In the genomic region with DNA sequence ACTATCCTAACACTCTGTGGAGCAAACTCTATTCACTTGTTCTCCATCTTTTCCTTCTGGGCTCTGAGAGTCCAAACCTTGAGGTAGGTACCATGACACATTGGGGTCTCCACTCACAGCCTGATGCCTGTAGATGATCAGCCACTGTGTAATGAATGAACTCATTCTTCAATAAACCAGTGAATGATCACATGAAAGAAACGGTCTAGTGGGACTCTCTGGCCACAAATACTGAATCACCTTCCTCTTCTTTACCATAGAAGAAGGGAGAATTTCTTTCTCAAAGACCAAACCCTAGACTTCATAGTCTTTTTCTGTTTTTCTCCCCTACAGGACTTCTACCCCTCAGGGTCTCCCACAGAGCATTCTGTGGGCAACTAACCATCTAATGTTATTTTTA, we compare ENCODE assay signal across 10 cellular contexts. TPM values are rescaled to one million over a fixed set of nuclear protein-coding genes. Genes with fewer than 3 reads are reported as not detected.
DNase-seq lines count a peak whose midpoint lies in the region; ATAC-seq and TF ChIP-seq lines count a peak whose summit lies in the region.
"Had no signal": no experiment of that assay in that cellular context is flagged by ENCODE, and none has a peak within 500 bp of the region (broad histone marks: within the 10 kb centered on the region; RNA-seq: fewer than 3 reads in every experiment).

No MANE protein-coding gene starts in this region.

- ATAC-seq in activated naive CD4-positive, alpha-beta T cell treated with anti-CD3 and anti-CD28 coated beads, Interleukin-2, amount 50 U/mL, for 72 hours, result peak; percentile 62 to 81
- ATAC-seq in HG03108 (IDR thresholded peaks at IDR 0.05; ENCODE audit: unreplicated experiment), result peak; percentile 36
- ATAC-seq in activated CD8-positive, alpha-beta T cell treated with anti-CD3 and anti-CD28 coated beads for 36 hours, result peak; percentile 68
- ATAC-seq in stimulated activated naive CD8-positive, alpha-beta T cell treated with anti-CD3 and anti-CD28 coated beads, Interleukin-15, amount 100 ng/mL, for 72 hours, result peak; percentile 75

- H3K36me3 Mint-ChIP-seq in activated naive CD4-positive, alpha-beta T cell treated with anti-CD3 and anti-CD28 coated beads, Interleukin-2, amount 50 U/mL, for 72 hours, result peaks cover 23 to 24% of the 10 kb centered on the region in 2 donors
- H3K36me3 Mint-ChIP-seq in activated naive CD4-positive, alpha-beta T cell treated with anti-CD3 and anti-CD28 coated beads for 36 hours (ENCODE audit: low read depth), result peaks cover 9% of the 10 kb centered on the region
- H3K36me3 Mint-ChIP-seq in activated CD8-positive, alpha-beta T cell treated with anti-CD3 and anti-CD28 coated beads for 36 hours (ENCODE audit: low read depth), result peaks cover 14% of the 10 kb centered on the region

- no peaks in the 10 kb centered on the region for H3K27me3 Mint-ChIP-seq in activated naive CD4-positive, alpha-beta T cell treated with anti-CD3 and anti-CD28 coated beads for 36 hours (ENCODE audit: low read depth)
- H3K27me3 Mint-ChIP-seq in activated CD8-positive, alpha-beta T cell treated with anti-CD3 and anti-CD28 coated beads for 36 hours, result no peaks in the 10 kb centered on the region
- H3K27me3 Mint-ChIP-seq in stimulated activated naive CD8-positive, alpha-beta T cell treated with anti-CD3 and anti-CD28 coated beads, Interleukin-15, amount 100 ng/mL, for 72 hours, result no peaks in the 10 kb centered on the region

- CTCF ChIA-PET in activated naive CD4-positive, alpha-beta T cell treated with anti-CD3 and anti-CD28 coated beads for 36 hours (lab: Charles Lee), result interaction anchor here (1.0 to 1.2 kb wide), 2 partner anchors 10 to 110 kb away, joined by 4 read pairs; no protein-coding TSS in a partner anchor
- CTCF ChIA-PET in activated CD8-positive, alpha-beta T cell treated with anti-CD3 and anti-CD28 coated beads for 36 hours (lab: Charles Lee), result interaction anchor here (1.2 to 1.6 kb wide), 4 partner anchors 10 to 139 kb away, joined by 3 to 10 read pairs (median 6); no protein-coding TSS in a partner anchor

- H3K4me1 Mint-ChIP-seq in activated naive CD4-positive, alpha-beta T cell treated with anti-CD3 and anti-CD28 coated beads for 36 hours (ENCODE audit: low read depth), result peaks cover 11% of the 10 kb centered on the region
- peaks cover 12% of the 10 kb centered on the region for H3K4me1 Mint-ChIP-seq in activated CD8-positive, alpha-beta T cell treated with anti-CD3 and anti-CD28 coated beads for 36 hours (ENCODE audit: low read depth)
- H3K4me1 Mint-ChIP-seq in stimulated activated naive CD8-positive, alpha-beta T cell treated with anti-CD3 and anti-CD28 coated beads, Interleukin-15, amount 100 ng/mL, for 72 hours, result peaks cover 17% of the 10 kb centered on the region
- H3K4me1 Mint-ChIP-seq: naive B cell had no signal

- H3K27ac Mint-ChIP-seq in activated naive CD4-positive, alpha-beta T cell treated with anti-CD3 and anti-CD28 coated beads, Interleukin-2, amount 50 U/mL, for 72 hours, result peak overlapping the region; percentile 67 to 90
- no peak overlapping the region for H3K27ac Mint-ChIP-seq in activated naive CD4-positive, alpha-beta T cell treated with anti-CD3 and anti-CD28 coated beads for 36 hours
- H3K27ac Mint-ChIP-seq in activated CD8-positive, alpha-beta T cell treated with anti-CD3 and anti-CD28 coated beads for 36 hours, result peak overlapping the region; percentile 22
- peak overlapping the region; percentile 22 to 73 for H3K27ac Mint-ChIP-seq in stimulated activated naive CD8-positive, alpha-beta T cell treated with anti-CD3 and anti-CD28 coated beads, Interleukin-15, amount 100 ng/mL, for 72 hours
- H3K27ac Mint-ChIP-seq: naive B cell had no signal

- TF ChIP-seq CTCF in activated CD8-positive, alpha-beta T cell treated with anti-CD3 and anti-CD28 coated beads for 36 hours (IDR thresholded peaks at IDR 0.05), result no peak

- intact Hi-C loops in activated naive CD4-positive, alpha-beta T cell treated with anti-CD3 and anti-CD28 coated beads for 36 hours (cut with micrococcal nuclease), result no loop called here
- intact Hi-C loops in activated CD8-positive, alpha-beta T cell treated with anti-CD3 and anti-CD28 coated beads for 36 hours (cut with micrococcal nuclease), result no loop called here
- intact Hi-C loops in cardiac septum (cut with DNase I), result no loop called here

- no peak for DNase-seq in activated naive CD4-positive, alpha-beta T cell treated with anti-CD3 and anti-CD28 coated beads, Interleukin-2, amount 50 U/mL, for 72 hours (ENCODE audit: low spot score in 2 of 2)
- no peak for DNase-seq in activated naive CD4-positive, alpha-beta T cell treated with anti-CD3 and anti-CD28 coated beads for 36 hours
- peak; percentile 26 for DNase-seq in activated CD8-positive, alpha-beta T cell treated with anti-CD3 and anti-CD28 coated beads for 36 hours
- peak in 1 of 2 donors; percentile 23 for DNase-seq in stimulated activated naive CD8-positive, alpha-beta T cell treated with anti-CD3 and anti-CD28 coated beads, Interleukin-15, amount 100 ng/mL, for 72 hours
- no peak for DNase-seq in stimulated activated CD4-positive, alpha-beta T cell treated with anti-CD3 and anti-CD28 coated beads, Interleukin-4, amount 100 ng/mL, for 1 hour
- DNase-seq in SK-N-DZ (ENCODE audit: low spot score), result no peak
- no peak for DNase-seq in cardiac septum (ENCODE audit: low spot score)
- DNase-seq: naive B cell had no signal

- H3K4me3 Mint-ChIP-seq in activated naive CD4-positive, alpha-beta T cell treated with anti-CD3 and anti-CD28 coated beads for 36 hours, result no peak overlapping the region
- H3K4me3 Mint-ChIP-seq in activated CD8-positive, alpha-beta T cell treated with anti-CD3 and anti-CD28 coated beads for 36 hours, result no peak overlapping the region
- H3K4me3 Mint-ChIP-seq in stimulated activated naive CD8-positive, alpha-beta T cell treated with anti-CD3 and anti-CD28 coated beads, Interleukin-15, amount 100 ng/mL, for 72 hours, result no peak overlapping the region
- H3K4me3 Mint-ChIP-seq: CD4-positive, CD25-positive, alpha-beta regulatory T cell; naive B cell had no signal

- peaks cover 20% of the 10 kb centered on the region in 2 donors for H3K9me3 Mint-ChIP-seq in activated naive CD4-positive, alpha-beta T cell treated with anti-CD3 and anti-CD28 coated beads, Interleukin-2, amount 50 U/mL, for 72 hours
- peaks cover 12% of the 10 kb centered on the region for H3K9me3 Mint-ChIP-seq in activated naive CD4-positive, alpha-beta T cell treated with anti-CD3 and anti-CD28 coated beads for 36 hours
- H3K9me3 Mint-ChIP-seq in activated CD8-positive, alpha-beta T cell treated with anti-CD3 and anti-CD28 coated beads for 36 hours, result peaks cover 25% of the 10 kb centered on the region
- peaks cover 9 to 25% of the 10 kb centered on the region in 2 donors for H3K9me3 Mint-ChIP-seq in stimulated activated naive CD8-positive, alpha-beta T cell treated with anti-CD3 and anti-CD28 coated beads, Interleukin-15, amount 100 ng/mL, for 72 hours

- POLR2A ChIA-PET in activated CD8-positive, alpha-beta T cell treated with anti-CD3 and anti-CD28 coated beads for 36 hours (lab: Charles Lee), result interaction anchor here (0.8 to 1.5 kb wide), 3 partner anchors 9 to 22 kb away, joined by 3 to 5 read pairs (median 4); no protein-coding TSS in a partner anchor

RNA-seq across cellular contexts. Expression of gene ABHD2, which starts 20.5 kb away (rescaled TPM):
- total RNA-seq in activated naive CD4-positive, alpha-beta T cell treated with anti-CD3 and anti-CD28 coated beads, Interleukin-2, amount 50 U/mL, for 72 hours, result 10 to 100 TPM; 44.9 to 52.3 TPM
- 10 to 100 TPM; 57.2 to 64.9 TPM for total RNA-seq in activated naive CD4-positive, alpha-beta T cell treated with anti-CD3 and anti-CD28 coated beads for 36 hours
- total RNA-seq in activated CD8-positive, alpha-beta T cell treated with anti-CD3 and anti-CD28 coated beads for 36 hours, result 10 to 100 TPM; 36.8 to 38.9 TPM
- 8.2 and 13.7 TPM in 2 replicates for polyA plus RNA-seq in SK-N-DZ (2014; cell fraction: cytosol; rRNA removed)
- 3.5 and 5.1 TPM in 2 replicates for polyA plus RNA-seq in SK-N-DZ (2014; cell fraction: nucleus; rRNA removed)
- 185 TPM for total RNA-seq in cardiac septum
